Comparison of ENCODE assay signal across 22 cellular contexts in genomic region chr3:177295116-177295515, GRCh38.
DNase-seq lines count a peak whose midpoint lies in the region; ATAC-seq, FAIRE-seq and TF ChIP-seq lines count a peak whose summit lies in the region.
"Had no signal": no experiment of that assay in that cellular context is flagged by ENCODE, and none has a peak within 500 bp of the region (broad histone marks: within the 10 kb centered on the region; RNA-seq: fewer than 3 reads in every experiment).

No MANE protein-coding gene starts in this region.

- no peaks in the 10 kb centered on the region for H3K36me3 Mint-ChIP-seq in activated naive CD4-positive, alpha-beta T cell treated with anti-CD3 and anti-CD28 coated beads for 36 hours (ENCODE audit: low read depth)
- H3K36me3 Mint-ChIP-seq: stimulated activated effector memory CD8-positive, alpha-beta T cell treated with anti-CD3 and anti-CD28 coated beads, Interleukin-12 subunit alpha, Interleukin-12 subunit beta, amount 100 ng/mL, for 72 hours had no signal

- H3K36me3 ChIP-seq in left lung (no peaks in the 10 kb centered on the region), thoracic aorta (no peaks in the 10 kb centered on the region)

- H3K27me3 ChIP-seq in left lung (no peaks in the 10 kb centered on the region), thoracic aorta (replicated peaks; ENCODE audit: insufficient read depth) (no peaks in the 10 kb centered on the region)
- H3K27me3 ChIP-seq: testis had no signal

- H3K4me3 ChIP-seq in LNCaP clone FGC (ENCODE audit: low read depth, low read length) (no peak overlapping the region), left lung (no peak overlapping the region), thoracic aorta (no peak overlapping the region)
- H3K4me3 ChIP-seq: GM12878, testis had no signal

- CTCF ChIA-PET in activated naive CD4-positive, alpha-beta T cell treated with anti-CD3 and anti-CD28 coated beads for 36 hours (lab: Charles Lee), result no interaction called here

- H3K9me3 Mint-ChIP-seq in activated naive CD4-positive, alpha-beta T cell treated with anti-CD3 and anti-CD28 coated beads for 36 hours, result no peaks in the 10 kb centered on the region
- H3K9me3 Mint-ChIP-seq: nephron; stimulated activated effector memory CD8-positive, alpha-beta T cell treated with anti-CD3 and anti-CD28 coated beads, Interleukin-12 subunit alpha, Interleukin-12 subunit beta, amount 100 ng/mL, for 72 hours had no signal

- H3K4me1 ChIP-seq in left lung, result peaks cover 5 to 6% of the 10 kb centered on the region in 2 donors
- H3K4me1 ChIP-seq in thoracic aorta (ENCODE audit: control insufficient read depth in 1 of 2, low read depth in 2 of 2), result peaks cover 11 to 29% of the 10 kb centered on the region in 2 donors
- H3K4me1 ChIP-seq: parathyroid adenoma had no signal

- ATAC-seq in left lung, result peak; percentile 26
- no peak for ATAC-seq in thoracic aorta (ENCODE audit: insufficient number of reproducible peaks, low FRiP score, low read depth)
- ATAC-seq in HG03521 (IDR thresholded peaks at IDR 0.05; ENCODE audit: unreplicated experiment), result no peak
- ATAC-seq: GM12878; HepG2; stimulated activated effector memory CD8-positive, alpha-beta T cell treated with anti-CD3 and anti-CD28 coated beads, Interleukin-12 subunit alpha, Interleukin-12 subunit beta, amount 100 ng/mL, for 72 hours had no signal

- H3K4me1 Mint-ChIP-seq in activated naive CD4-positive, alpha-beta T cell treated with anti-CD3 and anti-CD28 coated beads for 36 hours (ENCODE audit: low read depth), result no peaks in the 10 kb centered on the region
- H3K4me1 Mint-ChIP-seq: stimulated activated effector memory CD8-positive, alpha-beta T cell treated with anti-CD3 and anti-CD28 coated beads, Interleukin-12 subunit alpha, Interleukin-12 subunit beta, amount 100 ng/mL, for 72 hours had no signal

- no peak overlapping the region for H3K27ac Mint-ChIP-seq in activated naive CD4-positive, alpha-beta T cell treated with anti-CD3 and anti-CD28 coated beads for 36 hours
- H3K27ac Mint-ChIP-seq: stimulated activated effector memory CD8-positive, alpha-beta T cell treated with anti-CD3 and anti-CD28 coated beads, Interleukin-12 subunit alpha, Interleukin-12 subunit beta, amount 100 ng/mL, for 72 hours; T-helper 1 cell treated with Interleukin-12 subunit alpha and Interleukin-12 subunit beta and Interleukin-4 antibody, amounts not matched to agents 30 μg/mL and 1 μg/mL, for 36 hours had no signal

- H3K27me3 Mint-ChIP-seq in activated naive CD4-positive, alpha-beta T cell treated with anti-CD3 and anti-CD28 coated beads for 36 hours (ENCODE audit: low read depth), result no peaks in the 10 kb centered on the region

- peak; percentile 85 for DNase-seq in LNCaP clone FGC (ENCODE audit: low read depth)
- DNase-seq in left lung, result no peak
- DNase-seq in thoracic aorta (ENCODE audit: low spot score), result no peak
- no peak for DNase-seq in activated naive CD4-positive, alpha-beta T cell treated with anti-CD3 and anti-CD28 coated beads for 36 hours
- no peak for DNase-seq in activated T-cell treated with anti-CD3 and anti-CD28 coated beads, Interleukin-2, amount 50 U/mL, for 1 hour
- DNase-seq: activated CD4-positive, alpha-beta T cell treated with anti-CD3 and anti-CD28 coated beads for 48 hours; activated effector memory CD4-positive, alpha-beta T cell treated with Interleukin-2 at 50 U/mL for 16 hours; DMS79 treated with DMSO at 0.1 percent for 48 hours; glutamatergic neuron; NCI-H2081; NCI-H446; OCI-M1; stimulated activated CD4-positive, alpha-beta T cell treated with anti-CD3 and anti-CD28 coated beads, Interleukin-1b, Interleukin-23, amount 100 ng/mL, for 48 hours; testis had no signal

- TF ChIP-seq CTCF in LNCaP clone FGC (IDR thresholded peaks at IDR 0.05; ENCODE audit: control insufficient read depth, extremely low read depth, insufficient read depth) (no peak), left lung (IDR thresholded peaks at IDR 0.05) (no peak), thoracic aorta (IDR thresholded peaks at IDR 0.05) (no peak)

- no peaks in the 10 kb centered on the region for H3K9me3 ChIP-seq in left lung
- H3K9me3 ChIP-seq in thoracic aorta, result no peaks in the 10 kb centered on the region
- H3K9me3 ChIP-seq: testis had no signal

- peak; percentile 31 for FAIRE-seq in colon (lab: Jason Lieb, UNC)
- FAIRE-seq: GM12878, HepG2 had no signal

- no peak overlapping the region for H3K4me3 Mint-ChIP-seq in activated naive CD4-positive, alpha-beta T cell treated with anti-CD3 and anti-CD28 coated beads for 36 hours
- H3K4me3 Mint-ChIP-seq: nephron; stimulated activated effector memory CD8-positive, alpha-beta T cell treated with anti-CD3 and anti-CD28 coated beads, Interleukin-12 subunit alpha, Interleukin-12 subunit beta, amount 100 ng/mL, for 72 hours; T-helper 1 cell treated with Interleukin-12 subunit alpha and Interleukin-12 subunit beta and Interleukin-4 antibody, amounts not matched to agents 30 μg/mL and 1 μg/mL, for 36 hours had no signal

- H3K27ac ChIP-seq in left lung (no peak overlapping the region), thoracic aorta (peak overlapping the region; percentile 33 to 81)
- H3K27ac ChIP-seq: parathyroid adenoma, testis had no signal

- intact Hi-C loops in left lung (cut with DNase I), result no loop called here
- intact Hi-C loops in activated naive CD4-positive, alpha-beta T cell treated with anti-CD3 and anti-CD28 coated beads for 36 hours (cut with micrococcal nuclease), result no loop called here

Comparison
In these comparisons a context has a peak if more than half of its experiments do, and no peak if none do; other contexts are left out.
1. H3K27ac ChIP-seq: peak in thoracic aorta (2 of 2); none in left lung (0 of 2).